Comparison of ENCODE assay signal across 12 cellular contexts in the genomic region with DNA sequence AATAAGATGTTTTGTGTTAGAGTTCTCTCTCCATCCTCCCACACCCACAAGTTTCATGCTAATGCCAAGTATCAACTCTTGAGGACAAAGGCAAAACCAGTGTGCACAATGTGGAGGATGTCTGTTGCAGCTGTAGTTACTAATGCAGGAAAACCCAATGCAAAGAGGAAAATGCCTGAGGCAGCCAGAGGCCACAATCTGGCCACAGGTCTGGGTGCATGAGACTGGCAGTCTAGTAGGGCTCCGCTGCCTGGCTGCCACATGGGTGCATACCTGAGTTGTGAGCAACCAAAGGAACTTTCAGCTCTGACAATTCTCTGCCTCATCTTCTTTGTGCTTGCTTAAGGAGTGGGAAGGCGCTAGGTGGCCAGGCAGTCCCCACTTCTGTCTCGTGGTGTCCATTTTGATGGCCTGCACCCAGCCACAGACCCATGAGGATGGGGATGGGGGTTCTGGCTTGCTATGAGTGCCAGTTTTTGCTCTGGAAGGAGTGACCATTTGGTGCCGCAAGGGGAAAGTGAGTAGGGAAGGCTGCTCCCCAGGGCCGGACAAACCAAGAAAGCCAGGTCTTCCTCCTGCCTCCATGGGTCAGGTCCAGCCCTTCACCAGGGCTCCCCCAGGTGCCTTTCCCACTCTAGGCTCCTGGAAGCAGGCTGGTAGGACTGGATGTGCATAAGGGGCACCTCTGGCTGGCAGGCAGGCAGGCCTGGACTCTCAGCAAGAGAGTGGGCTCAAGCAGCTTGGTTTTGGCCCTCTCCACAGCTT. TPM values are rescaled to one million over a fixed set of nuclear protein-coding genes. Genes with fewer than 3 reads are reported as not detected.
A peak's percentile ranks its signal among the peaks of the same experiment; 100 is the strongest.
DNase-seq lines count a peak whose midpoint lies in the region; ATAC-seq and TF ChIP-seq lines count a peak whose summit lies in the region.
"Had no signal": no experiment of that assay in that cellular context is flagged by ENCODE, and none has a peak within 500 bp of the region (broad histone marks: within the 10 kb centered on the region; RNA-seq: fewer than 3 reads in every experiment).

No MANE protein-coding gene starts in this region.

- peaks cover 0 to 6% of the 10 kb centered on the region in 2 donors for H3K36me3 ChIP-seq in body of pancreas (replicated peaks in 1 of 2; ENCODE audit: insufficient read depth in 1 of 2, low read depth in 2 of 2)

- H3K4me1 ChIP-seq in body of pancreas: peaks cover 11% of the 10 kb centered on the region

- H3K27me3 Mint-ChIP-seq in nephron progenitor cell (ENCODE audit: low read depth, poor library complexity): peaks cover 2% of the 10 kb centered on the region
- H3K27me3 Mint-ChIP-seq in natural killer cell treated with Interleukin-12 subunit alpha and Interleukin-12 subunit beta and Interleukin-15 and Interleukin-18, amount 100 ng/mL, for 72 hours: no peaks in the 10 kb centered on the region
- H3K27me3 Mint-ChIP-seq in activated T-cell treated with anti-CD3 and anti-CD28 coated beads, Interleukin-2, amount 50 U/mL, for 4 hours (ENCODE audit: low read depth): no peaks in the 10 kb centered on the region
- H3K27me3 Mint-ChIP-seq: CD4-positive, CD25-positive, alpha-beta regulatory T cell; naive thymus-derived CD8-positive, alpha-beta T cell had no signal

- intact Hi-C loops in body of pancreas (cut with DNase I): no loop called here

- H3K4me1 Mint-ChIP-seq in nephron progenitor cell: peaks cover 23% of the 10 kb centered on the region
- H3K4me1 Mint-ChIP-seq in natural killer cell treated with Interleukin-12 subunit alpha and Interleukin-12 subunit beta and Interleukin-15 and Interleukin-18, amount 100 ng/mL, for 72 hours (ENCODE audit: low read depth in 2 of 2): peaks cover 23 to 25% of the 10 kb centered on the region in 2 donors
- peaks cover 13% of the 10 kb centered on the region for H3K4me1 Mint-ChIP-seq in activated T-cell treated with anti-CD3 and anti-CD28 coated beads, Interleukin-2, amount 50 U/mL, for 4 hours (ENCODE audit: low read depth)

- no peak for TF ChIP-seq CTCF in nephron progenitor cell (IDR thresholded peaks at IDR 0.05)
- no peak for TF ChIP-seq CTCF in body of pancreas (IDR thresholded peaks at IDR 0.05)

- 93 to 100% methylated on average over 5 of the region's 5 CpGs for WGBS in body of pancreas, 2 donors

- H3K27ac Mint-ChIP-seq in nephron progenitor cell: peak overlapping the region; percentile 54
- H3K27ac Mint-ChIP-seq in natural killer cell treated with Interleukin-12 subunit alpha and Interleukin-12 subunit beta and Interleukin-15 and Interleukin-18, amount 100 ng/mL, for 72 hours: no peak overlapping the region
- H3K27ac Mint-ChIP-seq: CD4-positive, CD25-positive, alpha-beta regulatory T cell had no signal

- peaks cover 3% of the 10 kb centered on the region for H3K36me3 Mint-ChIP-seq in nephron progenitor cell (ENCODE audit: low read depth)
- H3K36me3 Mint-ChIP-seq in natural killer cell treated with Interleukin-12 subunit alpha and Interleukin-12 subunit beta and Interleukin-15 and Interleukin-18, amount 100 ng/mL, for 72 hours: no peaks in the 10 kb centered on the region
- no peaks in the 10 kb centered on the region for H3K36me3 Mint-ChIP-seq in activated T-cell treated with anti-CD3 and anti-CD28 coated beads, Interleukin-2, amount 50 U/mL, for 4 hours (ENCODE audit: insufficient read depth)

- DNase-seq in AG20443 (ENCODE audit: low spot score): peak; percentile 75
- peak; percentile 97 for DNase-seq in M059J (ENCODE audit: low read depth)
- DNase-seq in dedifferentiated amniotic fluid mesenchymal stem cell (ENCODE audit: extremely low spot score): peak; percentile 59
- no peak for DNase-seq in nephron progenitor cell
- DNase-seq in pons (ENCODE audit: low spot score): no peak
- no peak for DNase-seq in body of pancreas
- DNase-seq in natural killer cell treated with Interleukin-12 subunit alpha and Interleukin-12 subunit beta and Interleukin-15 and Interleukin-18, amount 100 ng/mL, for 72 hours (ENCODE audit: low spot score): no peak
- DNase-seq in activated T-cell treated with anti-CD3 and anti-CD28 coated beads, Interleukin-2, amount 50 U/mL, for 4 hours: no peak
- DNase-seq: activated CD8-positive, alpha-beta memory T cell treated with anti-CD3 and anti-CD28 coated beads, Interleukin-2, amount 50 U/mL, for 4 hours; CD4-positive, CD25-positive, alpha-beta regulatory T cell; naive thymus-derived CD8-positive, alpha-beta T cell had no signal

- no peak overlapping the region for H3K4me3 Mint-ChIP-seq in nephron progenitor cell
- H3K4me3 Mint-ChIP-seq in natural killer cell treated with Interleukin-12 subunit alpha and Interleukin-12 subunit beta and Interleukin-15 and Interleukin-18, amount 100 ng/mL, for 72 hours: no peak overlapping the region
- no peak overlapping the region for H3K4me3 Mint-ChIP-seq in activated T-cell treated with anti-CD3 and anti-CD28 coated beads, Interleukin-2, amount 50 U/mL, for 4 hours
- H3K4me3 Mint-ChIP-seq: naive thymus-derived CD8-positive, alpha-beta T cell had no signal

- no peak overlapping the region for H3K27ac ChIP-seq in body of pancreas

- H3K27me3 ChIP-seq in body of pancreas: no peaks in the 10 kb centered on the region

- TF ChIP-seq POLR2A in body of pancreas (IDR thresholded peaks at IDR 0.05): no peak

- H3K4me3 ChIP-seq in body of pancreas: no peak overlapping the region

- H3K9me3 ChIP-seq in body of pancreas: no peaks in the 10 kb centered on the region

- ATAC-seq in body of pancreas: no peak
- no peak for ATAC-seq in natural killer cell treated with Interleukin-12 subunit alpha and Interleukin-12 subunit beta and Interleukin-15 and Interleukin-18, amount 100 ng/mL, for 72 hours
- no peak for ATAC-seq in activated T-cell treated with anti-CD3 and anti-CD28 coated beads, Interleukin-2, amount 50 U/mL, for 4 hours
- ATAC-seq: naive thymus-derived CD8-positive, alpha-beta T cell; Panc1 had no signal

- H3K9me3 Mint-ChIP-seq in nephron progenitor cell: no peaks in the 10 kb centered on the region
- H3K9me3 Mint-ChIP-seq in natural killer cell treated with Interleukin-12 subunit alpha and Interleukin-12 subunit beta and Interleukin-15 and Interleukin-18, amount 100 ng/mL, for 72 hours: no peaks in the 10 kb centered on the region
- no peaks in the 10 kb centered on the region for H3K9me3 Mint-ChIP-seq in activated T-cell treated with anti-CD3 and anti-CD28 coated beads, Interleukin-2, amount 50 U/mL, for 4 hours
- H3K9me3 Mint-ChIP-seq: CD4-positive, CD25-positive, alpha-beta regulatory T cell; naive thymus-derived CD8-positive, alpha-beta T cell had no signal

RNA-seq across cellular contexts. Expression of gene GFOD2, which starts 4.2 kb away (rescaled TPM):
- total RNA-seq in M059J (2014; rRNA removed; shearing (Covaris generic)): 11.7 and 18.6 TPM in 2 replicates
- total RNA-seq in body of pancreas: 10 to 100 TPM; 15.8 to 18.1 TPM
- total RNA-seq in natural killer cell treated with Interleukin-12 subunit alpha and Interleukin-12 subunit beta and Interleukin-15 and Interleukin-18, amount 100 ng/mL, for 72 hours: 10 to 100 TPM; 14.8 to 22.0 TPM
- 10 to 100 TPM; 17.3 to 22.0 (median 20.2) TPM for total RNA-seq in activated T-cell treated with anti-CD3 and anti-CD28 coated beads, Interleukin-2, amount 50 U/mL, for 4 hours

RNA-seq across cellular contexts. Expression of gene C16orf86, which starts 56.7 kb away (rescaled TPM):
- total RNA-seq in M059J (2014; rRNA removed; shearing (Covaris generic)): 0.27 and 0.81 TPM in 2 replicates
- 1 to 10 TPM; 7.5 to 9.6 TPM for total RNA-seq in body of pancreas
- total RNA-seq in natural killer cell treated with Interleukin-12 subunit alpha and Interleukin-12 subunit beta and Interleukin-15 and Interleukin-18, amount 100 ng/mL, for 72 hours: 1 to 10 TPM; 1.6 to 1.9 TPM
- total RNA-seq in activated T-cell treated with anti-CD3 and anti-CD28 coated beads, Interleukin-2, amount 50 U/mL, for 4 hours: under 1 TPM; 0.35 to 0.63 (median 0.46) TPM

RNA-seq across cellular contexts. Expression of gene ENKD1, which starts 56.8 kb away (rescaled TPM):
- total RNA-seq in M059J (2014; rRNA removed; shearing (Covaris generic)): 12.8 and 23.1 TPM in 2 replicates
- total RNA-seq in body of pancreas: 10 to 100 TPM; 68.0 to 91.0 TPM
- 10 to 100 TPM in 1 of 2 donors, 1 to 10 TPM in 1; 8.1 to 12.2 TPM for total RNA-seq in natural killer cell treated with Interleukin-12 subunit alpha and Interleukin-12 subunit beta and Interleukin-15 and Interleukin-18, amount 100 ng/mL, for 72 hours
- 10 to 100 TPM; 13.9 to 16.7 (median 14.1) TPM for total RNA-seq in activated T-cell treated with anti-CD3 and anti-CD28 coated beads, Interleukin-2, amount 50 U/mL, for 4 hours

Comparison
In these comparisons a context has a peak if more than half of its experiments do, and no peak if none do; other contexts are left out.
1. DNase-seq: peak in AG20443 (single experiment), M059J (single experiment) and dedifferentiated amniotic fluid mesenchymal stem cell (single experiment); none in nephron progenitor cell (single experiment), pons (single experiment), body of pancreas (0 of 4), natural killer cell treated with Interleukin-12 subunit alpha and Interleukin-12 subunit beta and Interleukin-15 and Interleukin-18, amount 100 ng/mL, for 72 hours (single experiment) and activated T-cell treated with anti-CD3 and anti-CD28 coated beads, Interleukin-2, amount 50 U/mL, for 4 hours (single experiment).